Comparison of ENCODE assay signal across 8 cellular contexts in genomic region chr15:40769310-40770146, GRCh38.
A peak's percentile ranks its signal among the peaks of the same experiment; 100 is the strongest.
DNase-seq lines count a peak whose midpoint lies in the region; ATAC-seq and TF ChIP-seq lines count a peak whose summit lies in the region.

TSS of gene C15orf62 (plus strand) at chr15:40769980. CDS start at chr15:40770496, 516 bp downstream.

- H3K27me3 ChIP-seq in OCI-LY3 (ENCODE audit: low read depth, low read length): no peaks in the 10 kb centered on the region

- peaks cover 53% of the 10 kb centered on the region for H3K4me1 ChIP-seq in OCI-LY3 (ENCODE audit: low read length)

- H3K9me3 ChIP-seq in OCI-LY3 (ENCODE audit: insufficient read depth, low read length): no peaks in the 10 kb centered on the region

- H3K79me2 ChIP-seq in OCI-LY3 (ENCODE audit: low read length): no peaks in the 10 kb centered on the region

- no peaks in the 10 kb centered on the region for H4K20me1 ChIP-seq in OCI-LY3 (ENCODE audit: insufficient read depth, low read length)

- no peak for TF ChIP-seq CTCF in OCI-LY3 (IDR thresholded peaks at IDR 0.05; ENCODE audit: low read depth, low read length)

- H3K9ac ChIP-seq in OCI-LY3 (ENCODE audit: low read length): peak within 1 kb of the TSS; percentile 66

- peaks cover 14% of the 10 kb centered on the region for H3K36me3 ChIP-seq in OCI-LY3 (replicated peaks; ENCODE audit: low read depth, low read length)

- peak within 1 kb of the TSS; percentile 79 for H3K27ac ChIP-seq in OCI-LY3 (ENCODE audit: low read length)

- peak within 1 kb of the TSS; percentile 88 for H3K4me2 ChIP-seq in OCI-LY3 (ENCODE audit: low read length)

- H3K4me3 ChIP-seq in OCI-LY3 (ENCODE audit: low read length): peak within 1 kb of the TSS; percentile 69

- peak within 1 kb of the TSS; percentile 28; the same call in 1 of the 2 replicates for H2AFZ ChIP-seq in OCI-LY3 (ENCODE audit: low read depth, low read length)

- peak; percentile 37 for DNase-seq in NCI-H146 (lab: John Stamatoyannopoulos, UW)
- DNase-seq in NCI-H146 treated with DMSO at 0.1 percent for 48 hours (lab: John Stamatoyannopoulos, UW; ENCODE audit: unreplicated experiment): no peak
- DNase-seq in activated naive CD4-positive, alpha-beta T cell treated with Interleukin-2 at 50 U/mL for 16 hours: peak; percentile 28
- DNase-seq in iris pigment epithelial cell (ENCODE audit: low read depth): peak; percentile 66
- peak; percentile 75 for DNase-seq in stimulated activated CD4-positive, alpha-beta T cell treated with anti-CD3 and anti-CD28 coated beads, Interleukin-4, amount 100 ng/mL, for 1 hour
- DNase-seq in NCI-H1048 (lab: John Stamatoyannopoulos, UW): no peak

- peak; percentile 38 for ATAC-seq in HG03103 (IDR thresholded peaks at IDR 0.05; ENCODE audit: low read depth, unreplicated experiment)

Comparison
In these comparisons a context has a peak if more than half of its experiments do, and no peak if none do; other contexts are left out.
1. DNase-seq: peak in NCI-H146 (single experiment), activated naive CD4-positive, alpha-beta T cell treated with Interleukin-2 at 50 U/mL for 16 hours (single experiment), iris pigment epithelial cell (single experiment) and stimulated activated CD4-positive, alpha-beta T cell treated with anti-CD3 and anti-CD28 coated beads, Interleukin-4, amount 100 ng/mL, for 1 hour (single experiment); none in NCI-H146 treated with DMSO at 0.1 percent for 48 hours (single experiment) and NCI-H1048 (single experiment).